Comparison of ENCODE assay signal across 27 cellular contexts in the genomic region with DNA sequence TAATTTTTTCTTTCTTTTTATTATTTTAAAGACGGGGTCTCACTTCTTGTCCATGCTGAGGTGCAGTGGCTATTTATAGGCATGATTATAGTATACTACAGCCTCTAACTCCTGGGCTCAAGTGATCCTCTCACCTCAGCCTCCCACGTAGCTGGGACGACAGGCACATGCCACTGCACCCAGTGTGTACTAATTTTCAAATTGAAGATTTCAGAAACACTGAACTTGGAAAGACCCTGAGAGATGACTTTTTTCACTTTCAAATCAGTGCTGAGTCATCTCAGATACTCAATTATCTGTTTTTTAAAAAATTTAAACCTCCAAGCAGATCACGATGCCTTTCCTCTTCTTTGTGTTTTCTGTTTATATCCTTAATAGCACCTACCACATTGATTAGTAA. TPM values are rescaled to one million over a fixed set of nuclear protein-coding genes. Genes with fewer than 3 reads are reported as not detected.
DNase-seq lines count a peak whose midpoint lies in the region; ATAC-seq, FAIRE-seq and TF ChIP-seq lines count a peak whose summit lies in the region.
"Had no signal": no experiment of that assay in that cellular context is flagged by ENCODE, and none has a peak within 500 bp of the region (broad histone marks: within the 10 kb centered on the region; RNA-seq: fewer than 3 reads in every experiment).

No MANE protein-coding gene starts in this region.

- DNase-seq in K562 (ENCODE audit: extremely low read depth in 1 of 4, low spot score in 3 of 4), result no peak
- no peak for DNase-seq in WERI-Rb-1
- no peak for DNase-seq in GM20000 (ENCODE audit: low spot score)
- no peak for DNase-seq in NCI-H2171 treated with DMSO at 0.1 percent for 48 hours (lab: John Stamatoyannopoulos, UW)
- DNase-seq in NCI-H2107 (lab: John Stamatoyannopoulos, UW), result no peak
- DNase-seq: 8988T; ACHN; BE2C; C1 segment of cervical spinal cord; CD4-positive, alpha-beta memory T cell; CD4-positive, CD25-positive, alpha-beta regulatory T cell; CD8-positive, alpha-beta memory T cell; COR-L47; DMS 273 treated with DMSO at 0.1 percent for 48 hours; DMS153; DMS53; DMS79; DND-41; EL; GDM1 had no signal

- H3K9me3 ChIP-seq in OCI-LY3 (ENCODE audit: insufficient read depth, low read length) (no peaks in the 10 kb centered on the region), K562 (replicated peaks; ENCODE audit: control insufficient read depth, insufficient read depth, low read depth, low read length) (0 out of 2 replicates have a peak, but pooled peaks cover 2% of the 10 kb centered on the region), WERI-Rb-1 (ENCODE audit: severe bottlenecking) (no peaks in the 10 kb centered on the region)
- H3K9me3 ChIP-seq: BE2C had no signal

- no peak overlapping the region for H2AFZ ChIP-seq in OCI-LY3 (ENCODE audit: low read depth, low read length)
- no peak overlapping the region for H2AFZ ChIP-seq in K562 (ENCODE audit: low read depth, low read length)

- H3K4me2 ChIP-seq in OCI-LY3 (ENCODE audit: low read length), result peak overlapping the region; percentile 2; the same call in 1 of the 2 replicates
- H3K4me2 ChIP-seq in K562 (ENCODE audit: insufficient read depth, low read length), result no peak overlapping the region
- H3K4me2 ChIP-seq: BLaER1 had no signal

- FAIRE-seq in K562 (lab: Jason Lieb, UNC), result no peak
- FAIRE-seq: GM12892, GM18507, GM19239 had no signal

- H3K27me3 ChIP-seq in OCI-LY3 (ENCODE audit: low read depth, low read length) (no peaks in the 10 kb centered on the region), K562 (ENCODE audit: control insufficient read depth in 2 of 2, insufficient read depth in 2 of 2, low read length in 2 of 2) (no peaks in the 10 kb centered on the region), WERI-Rb-1 (ENCODE audit: insufficient read depth, low read depth, severe bottlenecking) (no peaks in the 10 kb centered on the region)
- H3K27me3 ChIP-seq: BLaER1 had no signal

- TF ChIP-seq CTCF in OCI-LY3 (IDR thresholded peaks at IDR 0.05; ENCODE audit: low read depth, low read length) (no peak), K562 (IDR thresholded peaks at IDR 0.05 in 2 of 3, conservative IDR thresholded peaks at IDR 0.05 in 1 of 3; ENCODE audit: insufficient read depth in 2 of 3, low read depth in 1 of 3, low read length in 3 of 3) (no peak), WERI-Rb-1 (IDR thresholded peaks at IDR 0.05; ENCODE audit: low read depth, low read length) (no peak), GM20000 (IDR thresholded peaks at IDR 0.05; ENCODE audit: extremely low read depth, missing control alignments) (no peak)

- TF ChIP-seq RAD21 in K562 (CRISPR knock-in tag; conservative IDR thresholded peaks at IDR 0.05 in 1 of 2, IDR thresholded peaks at IDR 0.05 in 1 of 2), result no peak

- TF ChIP-seq EP300 in K562 (IDR thresholded peaks at IDR 0.05; ENCODE audit: low read length), result no peak

- H3K9me1 ChIP-seq in K562 (ENCODE audit: control insufficient read depth, insufficient read depth, low read length), result no peaks in the 10 kb centered on the region

- BruUV-seq in K562 (replicated peaks; lab: Mats Ljungman, UMichigan), result no TSS peak

- no peaks in the 10 kb centered on the region for H3K79me2 ChIP-seq in OCI-LY3 (ENCODE audit: low read length)
- no peaks in the 10 kb centered on the region for H3K79me2 ChIP-seq in K562 (ENCODE audit: control insufficient read depth, insufficient read depth, low read length)

- H3K9ac ChIP-seq in OCI-LY3 (ENCODE audit: low read length), result no peak overlapping the region
- no peak overlapping the region for H3K9ac ChIP-seq in K562 (ENCODE audit: insufficient read depth in 1 of 2, low read depth in 2 of 2, low read length in 2 of 2)
- H3K9ac ChIP-seq: BLaER1 had no signal

- CTCF ChIA-PET in K562 (lab: Yijun Ruan, JAX; ENCODE audit: low intra/inter-chr PET ratio), result no interaction called here

- 69% methylated on average over 3 of the region's 4 CpGs for WGBS in K562 (ENCODE audit: insufficient coverage, low coverage, missing lambda C conversion rate)

- H3K27ac ChIP-seq in OCI-LY3 (ENCODE audit: low read length) (no peak overlapping the region), K562 (ENCODE audit: extremely low read depth, low read depth, low read length) (no peak overlapping the region), WERI-Rb-1 (no peak overlapping the region)
- H3K27ac ChIP-seq: BLaER1 had no signal

- TF ChIP-seq POLR2A in K562 (conservative IDR thresholded peaks at IDR 0.05), result no peak

- intact Hi-C loops in K562 (cut with micrococcal nuclease), result no loop called here

- POLR2A ChIA-PET in K562 (lab: Yijun Ruan, JAX), result no interaction called here

- ATAC-seq in GM18868 (IDR thresholded peaks at IDR 0.05; ENCODE audit: unreplicated experiment) (peak; percentile 68), HG02870 (IDR thresholded peaks at IDR 0.05; ENCODE audit: unreplicated experiment) (peak; percentile 80), K562 (no peak)

- H3K4me3 ChIP-seq in OCI-LY3 (ENCODE audit: low read length) (no peak overlapping the region), K562 (no peak overlapping the region), WERI-Rb-1 (ENCODE audit: low read depth, low read length) (no peak overlapping the region)
- H3K4me3 ChIP-seq: BLaER1 had no signal

- in situ Hi-C loops in K562 (cut with MboI), result no loop called here

- no peaks in the 10 kb centered on the region for H4K20me1 ChIP-seq in OCI-LY3 (ENCODE audit: insufficient read depth, low read length)
- no peaks in the 10 kb centered on the region for H4K20me1 ChIP-seq in K562 (replicated peaks; ENCODE audit: control insufficient read depth, insufficient read depth, low read length)
- H4K20me1 ChIP-seq: BLaER1 had no signal

- peaks cover 18% of the 10 kb centered on the region for H3K4me1 ChIP-seq in OCI-LY3 (ENCODE audit: low read length)
- peaks cover 0 to 18% of the 10 kb centered on the region in 2 experiments; a peak in 2 of 5 replicates for H3K4me1 ChIP-seq in K562 (replicated peaks in 1 of 2; ENCODE audit: control insufficient read depth in 2 of 2, insufficient read depth in 2 of 2, low read length in 2 of 2)
- H3K4me1 ChIP-seq: BE2C, BLaER1 had no signal

- no peaks in the 10 kb centered on the region for H3K36me3 ChIP-seq in OCI-LY3 (replicated peaks; ENCODE audit: low read depth, low read length)
- H3K36me3 ChIP-seq in K562 (ENCODE audit: control insufficient read depth, insufficient read depth, low read length), result no peaks in the 10 kb centered on the region
- H3K36me3 ChIP-seq in WERI-Rb-1, result no peaks in the 10 kb centered on the region
- H3K36me3 ChIP-seq: BE2C, BLaER1 had no signal

TF ChIP-seq in K562, 482 proteins besides CTCF, POLR2A, EP300 and RAD21:
- TF ChIP-seq GABPB2 (CRISPR knock-in tag; conservative IDR thresholded peaks at IDR 0.05) (no peak), NONO (IDR thresholded peaks at IDR 0.05; ENCODE audit: low read depth in 2 of 2, low read length in 1 of 2) (no peak), C11orf30 (IDR thresholded peaks at IDR 0.05; ENCODE audit: low read depth) (0 out of 2 replicates have a peak, but pooled peaks have one; percentile 10), TAF9B (IDR thresholded peaks at IDR 0.05; ENCODE audit: partially characterized antibody) (no peak), NFE2 (IDR thresholded peaks at IDR 0.05; ENCODE audit: low read depth) (peak; percentile 31; the same call in 1 of the 2 replicates), TSC22D4 (tag; IDR thresholded peaks at IDR 0.05) (no peak), ZNF3 (CRISPR knock-in tag; IDR thresholded peaks at IDR 0.05) (no peak), ZNF316 (IDR thresholded peaks at IDR 0.05) (0 out of 2 replicates have a peak, but pooled peaks have one; percentile 11), ZNF586 (CRISPR knock-in tag; conservative IDR thresholded peaks at IDR 0.05) (no peak), ZNF263 (CRISPR knock-in tag; IDR thresholded peaks at IDR 0.05; ENCODE audit: borderline replicate concordance) (no peak), HMGN3 (IDR thresholded peaks at IDR 0.05; ENCODE audit: borderline replicate concordance, extremely low read depth, insufficient read length, low read depth, low read length) (no peak), FOXK1 (CRISPR knock-in tag; IDR thresholded peaks at IDR 0.05; ENCODE audit: borderline replicate concordance) (no peak)
- TF ChIP-seq, protein P1, sequence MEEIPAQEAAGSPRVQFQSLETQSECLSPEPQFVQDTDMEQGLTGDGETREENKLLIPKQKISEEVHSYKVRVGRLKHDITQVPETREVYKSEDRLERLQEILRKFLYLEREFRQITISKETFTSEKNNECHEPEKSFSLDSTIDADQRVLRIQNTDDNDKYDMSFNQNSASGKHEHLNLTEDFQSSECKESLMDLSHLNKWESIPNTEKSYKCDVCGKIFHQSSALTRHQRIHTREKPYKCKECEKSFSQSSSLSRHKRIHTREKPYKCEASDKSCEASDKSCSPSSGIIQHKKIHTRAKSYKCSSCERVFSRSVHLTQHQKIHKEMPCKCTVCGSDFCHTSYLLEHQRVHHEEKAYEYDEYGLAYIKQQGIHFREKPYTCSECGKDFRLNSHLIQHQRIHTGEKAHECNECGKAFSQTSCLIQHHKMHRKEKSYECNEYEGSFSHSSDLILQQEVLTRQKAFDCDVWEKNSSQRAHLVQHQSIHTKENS (CRISPR knock-in tag; IDR thresholded peaks at IDR 0.05), result no peak

RNA-seq across cellular contexts. Expression of a gene that starts 53.7 kb away (rescaled TPM):
- total RNA-seq in K562 (2011; cell fraction: chromatin; rRNA removed; ENCODE audit: low replicate concordance), result 130 and 206 TPM in 2 replicates
- total RNA-seq in K562 (2011; cell fraction: nucleolus; rRNA removed), result 128 and 147 TPM in 2 replicates
- 145 and 165 TPM in 2 replicates for total RNA-seq in K562 (2011; cell fraction: nucleoplasm; rRNA removed)
- 64.8 and 70.0 TPM in 2 replicates for total RNA-seq in K562 (2014; rRNA removed)
- total RNA-seq in K562 (2014; rRNA removed; fragmentation: Illumina TruSeq; extraction: Trizol), result 88.6 and 91.9 TPM in 2 replicates
- 69.3 and 69.7 TPM in 2 replicates for total RNA-seq in K562 (2015; rRNA removed; fragmentation: Illumina TruSeq; extraction: Trizol)
- 64.0 and 65.7 TPM in 2 replicates for total RNA-seq in K562 (2021)
- polyA plus RNA-seq in K562 (2011; rRNA removed), result 113 and 141 TPM in 2 replicates
- polyA plus RNA-seq in K562 (2011; cell fraction: cytosol; rRNA removed), result 54.6 and 55.7 TPM in 2 replicates
- polyA plus RNA-seq in K562 (2011; cell fraction: nucleus; rRNA removed), result 224 and 253 TPM in 2 replicates
- 53.6 and 64.6 TPM in 2 replicates for polyA plus RNA-seq in K562 (2012)
- 80.9 and 95.3 TPM in 2 replicates for polyA plus RNA-seq in K562 (2014; fragmentation: Illumina TruSeq; extraction: Trizol)
- 10 to 100 TPM; 27.0 to 36.8 TPM for polyA plus RNA-seq in K562 (2014; fragmentation: Nextera tagmentation; extraction: Ambion mirVana)
- polyA plus RNA-seq in K562 (2014; rRNA removed), result 72.1 and 82.6 TPM in 2 replicates
- 70.0 and 76.8 TPM in 2 replicates for polyA minus RNA-seq in K562 (2011; rRNA and poly(A)+ RNA removed)
- polyA minus RNA-seq in K562 (2011; cell fraction: cytosol; rRNA and poly(A)+ RNA removed), result 34.6 and 45.0 TPM in 2 replicates
- polyA minus RNA-seq in K562 (2011; cell fraction: nucleus; rRNA and poly(A)+ RNA removed), result 50.4 and 66.5 TPM in 2 replicates
- total RNA-seq: CD4-positive, alpha-beta memory T cell; CD4-positive, CD25-positive, alpha-beta regulatory T cell had no signal
